Comparison of ENCODE assay signal across 18 cellular contexts in genomic region chr5:66669086-66669861, GRCh38.
"Had no signal": no experiment of that assay in that cellular context is flagged by ENCODE, and none has a peak within 500 bp of the region (broad histone marks: within the 10 kb centered on the region; RNA-seq: fewer than 3 reads in every experiment).

No MANE protein-coding gene starts in this region.

- ATAC-seq: activated CD8-positive, alpha-beta T cell treated with anti-CD3 and anti-CD28 coated beads, Interleukin-2, amount 10 ng/mL, durations not matched to agents 7 days and 5 days; naive thymus-derived CD4-positive, alpha-beta T cell had no signal

- H3K27me3 ChIP-seq: brain microvascular endothelial cell, esophagus muscularis mucosa, sigmoid colon, vagina had no signal

- H3K9me3 ChIP-seq: esophagus muscularis mucosa, sigmoid colon, vagina had no signal

- H3K4me3 ChIP-seq: esophagus muscularis mucosa, sigmoid colon, vagina had no signal

- H3K36me3 ChIP-seq: brain microvascular endothelial cell, esophagus muscularis mucosa, sigmoid colon, vagina had no signal

- DNase-seq: activated CD4-positive, alpha-beta T cell treated with anti-CD3 and anti-CD28 coated beads for 1 hour; activated CD4-positive, alpha-beta T cell treated with anti-CD3 and anti-CD28 coated beads, Interleukin-2, amount 50 U/mL, for 1 hour; activated CD8-positive, alpha-beta T cell treated with anti-CD3 and anti-CD28 coated beads, Interleukin-2, amount 10 ng/mL, durations not matched to agents 7 days and 5 days; activated gamma-delta T cell; activated naive CD4-positive, alpha-beta T cell treated with anti-CD3 and anti-CD28 coated beads, Interleukin-2, amount 50 U/mL, for 16 hours; aorta; brain microvascular endothelial cell; glutamatergic neuron; hippocampal formation; naive thymus-derived CD4-positive, alpha-beta T cell; occipital lobe; posterior cingulate gyrus; sigmoid colon; stimulated activated CD4-positive, alpha-beta T cell treated with anti-CD3 and anti-CD28 coated beads, Interleukin-2, amount 100 ng/mL, for 48 hours; stimulated activated naive CD4-positive, alpha-beta T cell treated with Interleukin-2 at 50 U/mL for 16 hours; T-helper 9 cell had no signal

- H3K27ac ChIP-seq: brain microvascular endothelial cell, esophagus muscularis mucosa, sigmoid colon, vagina had no signal

- H3K4me1 ChIP-seq: vagina had no signal
